ENCODE assay signal across 11 cellular contexts in the genomic region with DNA sequence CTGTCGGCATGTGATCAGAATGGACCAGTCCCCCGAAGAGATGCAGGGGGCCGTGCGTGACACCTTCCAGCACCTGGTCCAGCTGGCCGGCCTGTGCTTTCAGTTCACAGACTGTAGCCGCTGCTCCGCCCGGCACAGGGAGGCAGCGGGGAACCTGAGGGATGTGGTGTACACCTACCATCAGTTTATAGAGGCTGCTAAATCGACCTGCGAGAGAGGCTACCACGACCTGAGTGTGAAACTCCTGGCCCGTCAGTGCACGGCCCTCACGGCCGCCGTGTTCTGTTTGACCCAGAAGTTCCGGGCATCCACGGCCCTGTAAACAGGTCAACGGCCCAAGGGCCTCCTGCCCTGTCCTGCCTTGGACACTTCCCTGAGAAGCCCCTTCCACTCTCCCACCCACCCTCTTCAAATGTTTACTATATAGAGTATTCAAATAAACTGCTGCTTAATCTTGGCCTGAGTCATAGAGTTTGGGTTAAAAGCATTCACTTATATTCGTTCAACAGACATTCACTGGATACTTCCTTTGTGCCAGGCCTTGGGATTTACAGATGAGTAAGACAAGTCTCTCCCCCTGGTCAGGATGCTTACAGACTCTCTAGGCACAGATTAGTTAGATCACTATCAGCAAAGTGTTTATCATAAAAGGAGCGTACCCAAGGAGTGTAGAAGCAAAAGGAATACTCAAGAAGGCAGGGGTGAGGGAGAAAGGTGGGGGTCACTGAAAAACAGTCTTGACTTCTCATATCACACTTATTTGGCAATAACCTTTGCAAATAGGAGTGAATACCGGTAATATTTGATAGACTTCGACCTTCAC. TPM values are rescaled to one million over a fixed set of nuclear protein-coding genes. Genes with fewer than 3 reads are reported as not detected.
DNase-seq lines count a peak whose midpoint lies in the region; ATAC-seq, FAIRE-seq and TF ChIP-seq lines count a peak whose summit lies in the region.
"Had no signal": no experiment of that assay in that cellular context is flagged by ENCODE, and none has a peak within 500 bp of the region (broad histone marks: within the 10 kb centered on the region; RNA-seq: fewer than 3 reads in every experiment).

No MANE protein-coding gene starts in this region.

- no peak for ATAC-seq in gastroesophageal sphincter

- TF ChIP-seq EP300 in gastroesophageal sphincter (IDR thresholded peaks at IDR 0.05): no peak

- DNase-seq in AG10803 (ENCODE audit: low read depth) (peak; percentile 5), H54 (ENCODE audit: insufficient read length, low spot score) (peak; percentile 23), SW480 (ENCODE audit: low spot score) (peak; percentile 10), iris pigment epithelial cell (ENCODE audit: low read depth) (peak; percentile 76), DMS79 treated with DMSO at 0.1 percent for 48 hours (lab: John Stamatoyannopoulos, UW) (no peak), frontal cortex (ENCODE audit: low spot score in 2 of 2) (no peak), NCI-H69 (lab: John Stamatoyannopoulos, UW) (no peak)

- H3K4me3 ChIP-seq in AG10803 (ENCODE audit: low read length) (no peak overlapping the region), gastroesophageal sphincter (no peak overlapping the region)
- H3K4me3 ChIP-seq: pancreas had no signal

- TF ChIP-seq CTCF in AG10803 (conservative IDR thresholded peaks at IDR 0.05; ENCODE audit: low read length): no peak
- no peak for TF ChIP-seq CTCF in gastroesophageal sphincter (IDR thresholded peaks at IDR 0.05)

- no peak for FAIRE-seq in H54 (lab: Jason Lieb, UNC)
- FAIRE-seq in frontal cortex (lab: Jason Lieb, UNC): no peak
- FAIRE-seq: pancreas had no signal

- TF ChIP-seq POLR2A in H54 (IDR thresholded peaks at IDR 0.05; ENCODE audit: low read depth, low read length) (no peak), gastroesophageal sphincter (IDR thresholded peaks at IDR 0.05) (no peak)

- no peaks in the 10 kb centered on the region for H3K4me1 ChIP-seq in gastroesophageal sphincter
- H3K4me1 ChIP-seq: pancreas had no signal

- H3K36me3 ChIP-seq in gastroesophageal sphincter: no peaks in the 10 kb centered on the region
- H3K36me3 ChIP-seq: pancreas had no signal

- WGBS in gastroesophageal sphincter (ENCODE audit: low coverage in 1 of 2), 2 donors: 72 to 90% methylated on average over 2 to 13 of the region's 24 CpGs

- H3K27ac ChIP-seq in gastroesophageal sphincter: no peak overlapping the region
- H3K27ac ChIP-seq: C4-2B, KMS-11, pancreas had no signal

- no peaks in the 10 kb centered on the region for H3K27me3 ChIP-seq in gastroesophageal sphincter
- H3K27me3 ChIP-seq: pancreas had no signal

- H3K9me3 ChIP-seq in gastroesophageal sphincter: no peaks in the 10 kb centered on the region
- H3K9me3 ChIP-seq: pancreas had no signal

RNA-seq across cellular contexts. Expression of a gene that starts 6.9 kb away (rescaled TPM):
- total RNA-seq in gastroesophageal sphincter: 1 to 10 TPM; 6.3 to 8.6 (median 7.2) TPM
- total RNA-seq in frontal cortex: 3.7 TPM

RNA-seq across cellular contexts. Expression of a gene that starts 38.2 kb away (rescaled TPM):
- 10 to 100 TPM; 31.0 to 73.3 (median 49.5) TPM for total RNA-seq in gastroesophageal sphincter
- total RNA-seq in frontal cortex: 73.4 TPM

RNA-seq across cellular contexts. Expression of a gene that starts 53.9 kb away (rescaled TPM):
- total RNA-seq in gastroesophageal sphincter (10 to 100 TPM; 20.6 to 37.4 (median 30.1) TPM), frontal cortex (23.2 TPM)

Comparison
In these comparisons a context has a peak if more than half of its experiments do, and no peak if none do; other contexts are left out.
1. DNase-seq: peak in AG10803 (single experiment), H54 (single experiment), SW480 (single experiment) and iris pigment epithelial cell (single experiment); none in DMS79 treated with DMSO at 0.1 percent for 48 hours (single experiment), frontal cortex (0 of 2) and NCI-H69 (single experiment).